8 cellular contexts compared by ENCODE assay signal in genomic region chr1:28235746-28236655, GRCh38. TPM values are rescaled to one million over a fixed set of nuclear protein-coding genes. Genes with fewer than 3 reads are reported as not detected.
DNase-seq lines count a peak whose midpoint lies in the region; ATAC-seq lines count a peak whose summit lies in the region.

ATP5IF1 (plus strand) TSS chr1:28236124; CDS start chr1:28236184, 60 bp downstream.

- ATAC-seq in GM21360 (IDR thresholded peaks at IDR 0.05; ENCODE audit: unreplicated experiment), result peak; percentile 75
- peak; percentile 94 for ATAC-seq in effector memory CD8-positive, alpha-beta T cell (replicated peaks)

- H3K27me3 Mint-ChIP-seq in effector memory CD8-positive, alpha-beta T cell, result no peaks in the 10 kb centered on the region

- H3K27ac Mint-ChIP-seq in effector memory CD8-positive, alpha-beta T cell, result no peak within 1 kb of the TSS

- H3K36me3 Mint-ChIP-seq in effector memory CD8-positive, alpha-beta T cell (ENCODE audit: insufficient read depth), result peaks cover 13% of the 10 kb centered on the region

- H3K4me1 Mint-ChIP-seq in effector memory CD8-positive, alpha-beta T cell (ENCODE audit: low read depth in 2 of 2), result peaks cover 10 to 11% of the 10 kb centered on the region in 2 donors

- DNase-seq in COLO829 (ENCODE audit: low spot score), result peak; percentile 96
- DNase-seq in HT-29 (ENCODE audit: low spot score), result peak; percentile 97
- peak; percentile 95 for DNase-seq in NK-92 treated with Interleukin-12 subunit alpha and Interleukin-12 subunit beta, amount 100 ng/mL, for 24 hours (lab: John Stamatoyannopoulos, UW)
- DNase-seq in activated CD8-positive, alpha-beta memory T cell treated with anti-CD3 and anti-CD28 coated beads for 24 hours, result peak; percentile 92
- DNase-seq in effector memory CD8-positive, alpha-beta T cell, result peak; percentile 92
- peak; percentile 99 for DNase-seq in medulla oblongata (ENCODE audit: extremely low spot score)
- DNase-seq in stimulated activated CD8-positive, alpha-beta memory T cell treated with anti-CD3 and anti-CD28 coated beads, Interleukin-12 subunit alpha, Interleukin-12 subunit beta, amount 100 ng/mL, for 1 hour (ENCODE audit: low read depth), result peak; percentile 90

- H3K4me3 Mint-ChIP-seq in effector memory CD8-positive, alpha-beta T cell, result no peak within 1 kb of the TSS

- H3K9me3 Mint-ChIP-seq in effector memory CD8-positive, alpha-beta T cell, result no peaks in the 10 kb centered on the region

RNA-seq across cellular contexts. Expression of gene ATP5IF1, which starts in this region (rescaled TPM):
- total RNA-seq in HT-29 (2014; rRNA removed; shearing (Covaris generic)), result 542 and 583 TPM in 2 replicates

Comparison
In these comparisons a context has a peak if more than half of its experiments do, and no peak if none do; other contexts are left out.
1. Peak in every context shown above with its lines: DNase-seq and ATAC-seq.